Comparison of ENCODE assay signal across 26 cellular contexts in genomic region chr6:94121094-94121493, GRCh38.
"Had no signal": no experiment of that assay in that cellular context is flagged by ENCODE, and none has a peak within 500 bp of the region (broad histone marks: within the 10 kb centered on the region; RNA-seq: fewer than 3 reads in every experiment).

No MANE protein-coding gene starts in this region.

- FAIRE-seq: keratinocyte, urothelium cell line had no signal

- DNase-seq: hippocampal formation; left colon; left lung; lower lobe of right lung; mammary epithelial cell; mesenchymal stem cell; naive thymus-derived CD8-positive, alpha-beta T cell; nucleus accumbens; pancreas; posterior cingulate gyrus; retina; right cardiac atrium; sigmoid colon; small intestine; spleen; stimulated activated CD4-positive, alpha-beta T cell treated with anti-CD3 and anti-CD28 coated beads, Interleukin-4, amount 100 ng/mL, for 24 hours; stimulated activated naive CD4-positive, alpha-beta T cell; tibial artery; trophoblast cell; upper lobe of right lung had no signal

- ATAC-seq: left colon; left lung; lower lobe of right lung; naive thymus-derived CD8-positive, alpha-beta T cell; pancreas; right cardiac atrium; stimulated activated effector memory CD8-positive, alpha-beta T cell treated with anti-CD3 and anti-CD28 coated beads, Interleukin-12 subunit alpha, Interleukin-12 subunit beta, amount 100 ng/mL, for 72 hours; upper lobe of right lung had no signal

- H3K27ac ChIP-seq: left lung, lower lobe of right lung, pancreas, prostate gland, sigmoid colon, spleen, suprapubic skin, thoracic aorta, tibial artery, upper lobe of right lung had no signal

- H3K9me3 ChIP-seq: left lung, lower lobe of right lung, pancreas, prostate gland, sigmoid colon, spleen, suprapubic skin, thoracic aorta, tibial artery, upper lobe of right lung had no signal

- H3K4me1 ChIP-seq: left lung, lower lobe of right lung, pancreas, prostate gland, sigmoid colon, spleen, suprapubic skin, tibial artery, upper lobe of right lung had no signal

- H3K36me3 ChIP-seq: left lung, lower lobe of right lung, pancreas, prostate gland, sigmoid colon, spleen, suprapubic skin, thoracic aorta, tibial artery, upper lobe of right lung had no signal

- H3K4me3 ChIP-seq: left lung, lower lobe of right lung, pancreas, prostate gland, sigmoid colon, spleen, suprapubic skin, thoracic aorta, tibial artery, upper lobe of right lung had no signal
